6 cellular contexts compared by ENCODE assay signal in genomic region chr11:100955318-100955717, GRCh38.
"Had no signal": no experiment of that assay in that cellular context is flagged by ENCODE, and none has a peak within 500 bp of the region (broad histone marks: within the 10 kb centered on the region; RNA-seq: fewer than 3 reads in every experiment).

No MANE protein-coding gene starts in this region.

- H3K4me3 Mint-ChIP-seq: IgD-negative memory B cell had no signal

- FAIRE-seq: K562 had no signal

- H3K4me3 ChIP-seq: K562 had no signal

- H3K27ac ChIP-seq: HL-60 had no signal

- DNase-seq: IMR-90, KBM-7, KG1 had no signal

- H3K9me3 Mint-ChIP-seq: IgD-negative memory B cell had no signal

- H3K27me3 Mint-ChIP-seq: IgD-negative memory B cell had no signal

- H3K27ac Mint-ChIP-seq: IgD-negative memory B cell had no signal
